ENCODE assay signal across 20 cellular contexts in the genomic region with DNA sequence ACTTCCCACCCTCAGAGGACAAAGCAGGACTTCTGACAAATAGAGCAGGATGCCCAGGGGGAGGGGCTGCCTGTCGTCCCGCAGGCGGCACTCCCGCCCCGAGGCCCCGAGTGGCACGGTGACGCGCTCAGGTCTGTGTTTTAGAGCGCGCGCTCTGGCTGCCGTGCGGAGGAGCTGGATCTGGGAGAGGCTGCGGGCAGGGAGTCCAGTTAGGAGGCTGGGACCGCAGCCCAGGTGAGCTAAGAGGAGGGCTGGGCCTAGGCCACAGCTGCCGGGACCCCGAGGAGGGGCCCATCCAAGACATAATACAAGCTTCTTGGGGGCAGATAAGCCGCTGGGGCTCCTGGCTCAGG. TPM values are rescaled to one million over a fixed set of nuclear protein-coding genes. Genes with fewer than 3 reads are reported as not detected.
DNase-seq lines count a peak whose midpoint lies in the region; ATAC-seq, FAIRE-seq and TF ChIP-seq lines count a peak whose summit lies in the region.
"Had no signal": no experiment of that assay in that cellular context is flagged by ENCODE, and none has a peak within 500 bp of the region (broad histone marks: within the 10 kb centered on the region; RNA-seq: fewer than 3 reads in every experiment).

No MANE protein-coding gene starts in this region.

- peaks cover 4% of the 10 kb centered on the region; the same call in 1 of the 2 replicates for H3K36me3 ChIP-seq in BE2C
- peaks cover 11% of the 10 kb centered on the region for H3K36me3 ChIP-seq in A673 (ENCODE audit: insufficient read depth, low read length, poor library complexity, severe bottlenecking)

- no peak for FAIRE-seq in GM12892 (lab: Jason Lieb, UNC)

- H3K4me3 Mint-ChIP-seq in Calu3 (ENCODE audit: low read depth, unreplicated experiment), result no peak overlapping the region
- no peak overlapping the region for H3K4me3 Mint-ChIP-seq in activated T-helper 2 cell treated with anti-CD3 and anti-CD28 coated beads, Interferon-gamma antibody, Interleukin-2, Interleukin-4, amounts not matched to agents 10 μg/mL and 5 μg/mL and 100 μg/mL, durations not matched to agents 14 hours and 24 hours and 36 hours (ENCODE audit: low read depth)
- no peak overlapping the region for H3K4me3 Mint-ChIP-seq in CD4-positive, alpha-beta T cell
- H3K4me3 Mint-ChIP-seq: activated CD4-positive, alpha-beta T cell treated with anti-CD3 and anti-CD28 coated beads for 36 hours; activated naive CD8-positive, alpha-beta T cell treated with anti-CD3 and anti-CD28 coated beads for 36 hours had no signal

- H3K27me3 ChIP-seq in BE2C (no peaks in the 10 kb centered on the region), A673 (replicated peaks; ENCODE audit: insufficient read depth, low read depth, low read length, poor library complexity) (no peaks in the 10 kb centered on the region)
- H3K27me3 ChIP-seq in CD4-positive, alpha-beta T cell (ENCODE audit: control insufficient read depth, insufficient read depth, low read length), result no peaks in the 10 kb centered on the region
- H3K27me3 ChIP-seq: dorsolateral prefrontal cortex had no signal

- ATAC-seq in CD4-positive, alpha-beta T cell (ENCODE audit: poor library complexity), result no peak

- CTCF ChIA-PET in Calu3 (lab: Charles Lee), result interaction anchor here (0.6 kb wide), 1 partner anchor 23 kb away, joined by 12 read pairs; no protein-coding TSS in a partner anchor
- CTCF ChIA-PET in CD4-positive, alpha-beta T cell (lab: Charles Lee), result interaction anchor here (0.6 kb wide), 1 partner anchor 405 kb away, joined by 3 read pairs; no protein-coding TSS in a partner anchor
- CTCF ChIA-PET in A673 (lab: Charles Lee), result no interaction called here

- peaks cover 6% of the 10 kb centered on the region for H3K4me1 Mint-ChIP-seq in Calu3 (ENCODE audit: low read depth, unreplicated experiment)
- no peaks in the 10 kb centered on the region for H3K4me1 Mint-ChIP-seq in activated T-helper 2 cell treated with anti-CD3 and anti-CD28 coated beads, Interferon-gamma antibody, Interleukin-2, Interleukin-4, amounts not matched to agents 10 μg/mL and 5 μg/mL and 100 μg/mL, durations not matched to agents 14 hours and 24 hours and 36 hours (ENCODE audit: low read depth)
- peaks cover 12% of the 10 kb centered on the region for H3K4me1 Mint-ChIP-seq in CD4-positive, alpha-beta T cell (ENCODE audit: low read depth)

- POLR2A ChIA-PET in CD4-positive, alpha-beta T cell (lab: Charles Lee), result interaction anchor here (0.6 to 1.6 kb wide), 3 partner anchors 8 to 188 kb away, joined by 3 to 5 read pairs (median 4); a partner anchor contains a TSS
- POLR2A ChIA-PET in A673 (lab: Charles Lee; ENCODE audit: low non-redundant PET), result interaction anchor here (0.6 kb wide), 1 partner anchor 70 kb away, joined by 6 read pairs; no protein-coding TSS in a partner anchor

- no peaks in the 10 kb centered on the region for H3K9me3 ChIP-seq in BE2C
- H3K9me3 ChIP-seq in CD4-positive, alpha-beta T cell (ENCODE audit: control insufficient read depth, low read length), result no peaks in the 10 kb centered on the region
- H3K9me3 ChIP-seq in A673 (ENCODE audit: low read depth, low read length, poor library complexity, severe bottlenecking), result no peaks in the 10 kb centered on the region
- H3K9me3 ChIP-seq: esophagus squamous epithelium, HAP-1, tibial artery had no signal

- intact Hi-C loops in Calu3 (cut with micrococcal nuclease; ENCODE audit: unreplicated experiment), result loop anchor here (2.0 kb wide), 1 partner anchor 106 kb away; a partner anchor contains a TSS
- intact Hi-C loops in activated T-helper 2 cell treated with anti-CD3 and anti-CD28 coated beads, Interferon-gamma antibody, Interleukin-2, Interleukin-4, amounts not matched to agents 10 μg/mL and 5 μg/mL and 100 μg/mL, durations not matched to agents 14 hours and 24 hours and 36 hours (cut with micrococcal nuclease), result no loop called here
- intact Hi-C loops in CD4-positive, alpha-beta T cell (cut with DNase I, micrococcal nuclease), result no loop called here
- intact Hi-C loops in A673 (cut with micrococcal nuclease; ENCODE audit: unreplicated experiment), result no loop called here

- H3K27ac ChIP-seq in CD4-positive, alpha-beta T cell (ENCODE audit: low read depth, low read length), result no peak overlapping the region
- no peak overlapping the region for H3K27ac ChIP-seq in A673 (ENCODE audit: low read depth, low read length, poor library complexity, severe bottlenecking)
- H3K27ac ChIP-seq: esophagus squamous epithelium, tibial artery had no signal

- H3K4me3 ChIP-seq in BE2C (ENCODE audit: low read depth, low read length) (no peak overlapping the region), A673 (ENCODE audit: low read depth, low read length, poor library complexity, severe bottlenecking) (no peak overlapping the region)
- H3K4me3 ChIP-seq: dorsolateral prefrontal cortex, esophagus squamous epithelium, HAP-1, tibial artery had no signal

- H3K9me3 Mint-ChIP-seq in Calu3 (ENCODE audit: low read depth, unreplicated experiment), result no peaks in the 10 kb centered on the region
- H3K9me3 Mint-ChIP-seq in activated T-helper 2 cell treated with anti-CD3 and anti-CD28 coated beads, Interferon-gamma antibody, Interleukin-2, Interleukin-4, amounts not matched to agents 10 μg/mL and 5 μg/mL and 100 μg/mL, durations not matched to agents 14 hours and 24 hours and 36 hours, result no peaks in the 10 kb centered on the region
- H3K9me3 Mint-ChIP-seq in CD4-positive, alpha-beta T cell, result no peaks in the 10 kb centered on the region
- H3K9me3 Mint-ChIP-seq: activated naive CD8-positive, alpha-beta T cell treated with anti-CD3 and anti-CD28 coated beads for 36 hours had no signal

- no TSS peak for BruUV-seq in Calu3 (replicated peaks; lab: Mats Ljungman, UMichigan)
- no TSS peak for BruUV-seq in A673 (replicated peaks; lab: Mats Ljungman, UMichigan)

- DNase-seq in BE2C, result peak; percentile 50
- DNase-seq in Calu3, result no peak
- peak; percentile 79 for DNase-seq in NCI-H2029 treated with DMSO at 0.1 percent for 48 hours (lab: John Stamatoyannopoulos, UW)
- no peak for DNase-seq in activated T-helper 2 cell treated with anti-CD3 and anti-CD28 coated beads, Interferon-gamma antibody, Interleukin-2, Interleukin-4, amounts not matched to agents 10 μg/mL and 5 μg/mL and 100 μg/mL, durations not matched to agents 14 hours and 24 hours and 36 hours (ENCODE audit: low spot score)
- DNase-seq in GM12892 (ENCODE audit: insufficient read length), result no peak
- DNase-seq in CD4-positive, alpha-beta T cell, result no peak
- DNase-seq in A673 (ENCODE audit: low spot score), result no peak
- DNase-seq in activated naive CD4-positive, alpha-beta T cell (lab: John Stamatoyannopoulos, UW), result no peak
- DNase-seq: activated CD4-positive, alpha-beta T cell treated with anti-CD3 and anti-CD28 coated beads for 36 hours; activated naive CD8-positive, alpha-beta T cell treated with anti-CD3 and anti-CD28 coated beads for 36 hours; esophagus squamous epithelium; islet precursor cell; T1000; tibial artery had no signal

- H3K27me3 Mint-ChIP-seq in Calu3 (ENCODE audit: unreplicated experiment), result no peaks in the 10 kb centered on the region
- H3K27me3 Mint-ChIP-seq in activated T-helper 2 cell treated with anti-CD3 and anti-CD28 coated beads, Interferon-gamma antibody, Interleukin-2, Interleukin-4, amounts not matched to agents 10 μg/mL and 5 μg/mL and 100 μg/mL, durations not matched to agents 14 hours and 24 hours and 36 hours (ENCODE audit: low read depth), result peaks cover 7% of the 10 kb centered on the region
- H3K27me3 Mint-ChIP-seq in CD4-positive, alpha-beta T cell, result peaks cover 9% of the 10 kb centered on the region

- H3K4me1 ChIP-seq in BE2C (peaks cover 3% of the 10 kb centered on the region; the same call in 1 of the 2 replicates), A673 (ENCODE audit: insufficient read depth, low read length, poor library complexity, severe bottlenecking) (no peaks in the 10 kb centered on the region)
- H3K4me1 ChIP-seq: HAP-1 had no signal

- H3K36me3 Mint-ChIP-seq in Calu3 (ENCODE audit: insufficient read depth, unreplicated experiment), result peaks cover 45% of the 10 kb centered on the region
- peaks cover 26% of the 10 kb centered on the region for H3K36me3 Mint-ChIP-seq in activated T-helper 2 cell treated with anti-CD3 and anti-CD28 coated beads, Interferon-gamma antibody, Interleukin-2, Interleukin-4, amounts not matched to agents 10 μg/mL and 5 μg/mL and 100 μg/mL, durations not matched to agents 14 hours and 24 hours and 36 hours (ENCODE audit: low read depth)
- H3K36me3 Mint-ChIP-seq in CD4-positive, alpha-beta T cell (ENCODE audit: low read depth), result peaks cover 27% of the 10 kb centered on the region
- H3K36me3 Mint-ChIP-seq: activated naive CD8-positive, alpha-beta T cell treated with anti-CD3 and anti-CD28 coated beads for 36 hours had no signal

- TF ChIP-seq POLR2A in GM12892 (IDR thresholded peaks at IDR 0.05; ENCODE audit: low read depth, low read length), result no peak

- TF ChIP-seq CTCF in BE2C (IDR thresholded peaks at IDR 0.05; ENCODE audit: low read depth, low read length) (no peak), Calu3 (IDR thresholded peaks at IDR 0.05; ENCODE audit: unreplicated experiment) (no peak), A673 (conservative IDR thresholded peaks at IDR 0.05; ENCODE audit: low read depth, low read length) (no peak)
- no peak for TF ChIP-seq CTCF in CD4-positive, alpha-beta T cell (IDR thresholded peaks at IDR 0.05)

- peak overlapping the region; percentile 59 for H3K27ac Mint-ChIP-seq in Calu3 (ENCODE audit: unreplicated experiment)
- peak overlapping the region; percentile 21 for H3K27ac Mint-ChIP-seq in activated T-helper 2 cell treated with anti-CD3 and anti-CD28 coated beads, Interferon-gamma antibody, Interleukin-2, Interleukin-4, amounts not matched to agents 10 μg/mL and 5 μg/mL and 100 μg/mL, durations not matched to agents 14 hours and 24 hours and 36 hours
- H3K27ac Mint-ChIP-seq in CD4-positive, alpha-beta T cell, result no peak overlapping the region
- H3K27ac Mint-ChIP-seq: activated CD4-positive, alpha-beta T cell treated with anti-CD3 and anti-CD28 coated beads for 36 hours; activated naive CD8-positive, alpha-beta T cell treated with anti-CD3 and anti-CD28 coated beads for 36 hours had no signal

RNA-seq across cellular contexts. Expression of a gene that starts 6.4 kb away (rescaled TPM):
- polyA plus RNA-seq in BE2C (2012; ENCODE audit: insufficient read depth, insufficient read length, low read depth), result 22.3 TPM
- total RNA-seq in Calu3 (2022), result 18.0 and 19.9 TPM in 2 replicates
- 0.87 and 1.2 TPM in 2 replicates for total RNA-seq in activated T-helper 2 cell treated with anti-CD3 and anti-CD28 coated beads, Interferon-gamma antibody, Interleukin-2, Interleukin-4, amounts not matched to agents 10 μg/mL and 5 μg/mL and 100 μg/mL, durations not matched to agents 14 hours and 24 hours and 36 hours
- polyA plus RNA-seq in GM12892 (2012; ENCODE audit: missing spikeins), result 0.42 TPM
- total RNA-seq in CD4-positive, alpha-beta T cell, result under 1 TPM; 0.14 TPM
- 3.2 and 5.4 TPM in 2 replicates for total RNA-seq in A673 (2021)

RNA-seq across cellular contexts. Expression of a gene that starts 8.4 kb away (rescaled TPM):
- 302 TPM for polyA plus RNA-seq in BE2C (2012; ENCODE audit: insufficient read depth, insufficient read length, low read depth)
- total RNA-seq in Calu3 (2022), result 107 TPM in 2 replicates
- total RNA-seq in activated T-helper 2 cell treated with anti-CD3 and anti-CD28 coated beads, Interferon-gamma antibody, Interleukin-2, Interleukin-4, amounts not matched to agents 10 μg/mL and 5 μg/mL and 100 μg/mL, durations not matched to agents 14 hours and 24 hours and 36 hours, result 112 and 119 TPM in 2 replicates
- polyA plus RNA-seq in GM12892 (2012; ENCODE audit: missing spikeins), result 34.5 TPM
- total RNA-seq in CD4-positive, alpha-beta T cell, result 10 to 100 TPM; 54.6 to 57.6 TPM
- 115 and 120 TPM in 2 replicates for total RNA-seq in A673 (2021)

RNA-seq across cellular contexts. Expression of a gene that starts 9.0 kb away (rescaled TPM):
- polyA plus RNA-seq in BE2C (2012; ENCODE audit: insufficient read depth, insufficient read length, low read depth), result 58.7 TPM
- total RNA-seq in Calu3 (2022) (26.3 and 28.5 TPM in 2 replicates), A673 (2021) (29.7 and 33.2 TPM in 2 replicates)
- 40.3 and 40.7 TPM in 2 replicates for total RNA-seq in activated T-helper 2 cell treated with anti-CD3 and anti-CD28 coated beads, Interferon-gamma antibody, Interleukin-2, Interleukin-4, amounts not matched to agents 10 μg/mL and 5 μg/mL and 100 μg/mL, durations not matched to agents 14 hours and 24 hours and 36 hours
- 17.6 TPM for polyA plus RNA-seq in GM12892 (2012; ENCODE audit: missing spikeins)
- 10 to 100 TPM in 1 of 2 experiments, 1 to 10 TPM in 1; 8.5 to 11.8 TPM for total RNA-seq in CD4-positive, alpha-beta T cell

RNA-seq across cellular contexts. Expression of a gene that starts 18.6 kb away (rescaled TPM):
- polyA plus RNA-seq in BE2C (2012; ENCODE audit: insufficient read depth, insufficient read length, low read depth), result 4.3 TPM
- not detected in 2 replicates for total RNA-seq in Calu3 (2022)
- total RNA-seq in activated T-helper 2 cell treated with anti-CD3 and anti-CD28 coated beads, Interferon-gamma antibody, Interleukin-2, Interleukin-4, amounts not matched to agents 10 μg/mL and 5 μg/mL and 100 μg/mL, durations not matched to agents 14 hours and 24 hours and 36 hours, result not detected in 2 replicates
- not detected for polyA plus RNA-seq in GM12892 (2012; ENCODE audit: missing spikeins)
- not detected for total RNA-seq in CD4-positive, alpha-beta T cell
- total RNA-seq in A673 (2021), result not detected in 2 replicates
- total RNA-seq: activated CD4-positive, alpha-beta T cell treated with anti-CD3 and anti-CD28 coated beads for 36 hours; activated naive CD8-positive, alpha-beta T cell treated with anti-CD3 and anti-CD28 coated beads for 36 hours; dorsolateral prefrontal cortex; esophagus squamous epithelium; HT1080; MCF 10A; mucosa of gallbladder; osteocyte had no signal

RNA-seq across cellular contexts. Expression of a gene that starts 26.7 kb away (rescaled TPM):
- 196 TPM for polyA plus RNA-seq in BE2C (2012; ENCODE audit: insufficient read depth, insufficient read length, low read depth)
- total RNA-seq in Calu3 (2022), result 0.90 and 1.5 TPM in 2 replicates
- 2.3 and 2.6 TPM in 2 replicates for total RNA-seq in activated T-helper 2 cell treated with anti-CD3 and anti-CD28 coated beads, Interferon-gamma antibody, Interleukin-2, Interleukin-4, amounts not matched to agents 10 μg/mL and 5 μg/mL and 100 μg/mL, durations not matched to agents 14 hours and 24 hours and 36 hours
- polyA plus RNA-seq in GM12892 (2012; ENCODE audit: missing spikeins), result 0.25 TPM
- total RNA-seq in CD4-positive, alpha-beta T cell, result not detected
- total RNA-seq in A673 (2021), result 1.9 and 2.6 TPM in 2 replicates
- total RNA-seq: esophagus squamous epithelium, mucosa of gallbladder had no signal

Comparison
In these comparisons a context has a peak if more than half of its experiments do, and no peak if none do; other contexts are left out.
1. DNase-seq: peak in BE2C (single experiment) and NCI-H2029 treated with DMSO at 0.1 percent for 48 hours (single experiment); none in Calu3 (single experiment), activated T-helper 2 cell treated with anti-CD3 and anti-CD28 coated beads, Interferon-gamma antibody, Interleukin-2, Interleukin-4, amounts not matched to agents 10 μg/mL and 5 μg/mL and 100 μg/mL, durations not matched to agents 14 hours and 24 hours and 36 hours (single experiment), GM12892 (single experiment), CD4-positive, alpha-beta T cell (0 of 10), A673 (single experiment) and activated naive CD4-positive, alpha-beta T cell (0 of 4).